13 cellular contexts compared by ENCODE assay signal in the genomic region with DNA sequence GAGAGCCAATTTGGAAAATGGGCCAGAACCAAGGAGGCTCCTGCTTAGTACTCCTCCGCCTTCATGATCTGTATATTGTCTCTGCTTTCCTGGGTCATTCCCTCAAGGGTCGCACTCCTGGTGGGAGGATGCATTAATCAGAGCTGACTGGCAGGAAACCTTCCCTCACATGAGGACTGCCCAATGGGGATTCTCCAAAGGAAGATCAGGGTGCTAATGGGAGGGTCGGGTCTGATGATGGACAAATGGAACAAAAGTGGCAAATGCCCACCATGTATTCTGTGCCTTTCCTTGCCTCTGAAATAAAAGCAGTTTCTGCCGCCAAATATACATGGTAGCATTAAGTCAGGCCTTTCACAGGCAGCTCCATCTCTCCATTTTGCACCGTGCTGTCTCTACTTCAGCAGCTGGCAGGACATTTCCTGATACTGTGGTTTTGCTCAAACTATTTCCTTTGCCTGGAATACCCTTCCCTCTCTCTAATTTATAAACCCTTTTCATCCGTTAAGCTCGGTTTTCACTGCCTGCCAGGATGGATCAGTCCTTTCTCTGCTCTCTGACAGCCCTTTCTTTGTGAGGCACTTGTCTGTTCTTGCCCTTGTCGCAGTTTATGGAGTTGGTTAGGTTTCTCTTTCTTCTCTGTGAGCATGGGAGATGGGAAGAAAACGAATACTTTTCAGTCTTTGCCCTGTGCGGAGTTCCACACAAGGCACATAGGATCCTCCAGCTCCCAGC. TPM values are rescaled to one million over a fixed set of nuclear protein-coding genes. Genes with fewer than 3 reads are reported as not detected.
DNase-seq lines count a peak whose midpoint lies in the region; ATAC-seq, FAIRE-seq and TF ChIP-seq lines count a peak whose summit lies in the region.
"Had no signal": no experiment of that assay in that cellular context is flagged by ENCODE, and none has a peak within 500 bp of the region (broad histone marks: within the 10 kb centered on the region; RNA-seq: fewer than 3 reads in every experiment).

No MANE protein-coding gene starts in this region.

- peaks cover 0 to 14% of the 10 kb centered on the region in 2 donors for H3K36me3 Mint-ChIP-seq in activated naive CD4-positive, alpha-beta T cell treated with anti-CD3 and anti-CD28 coated beads, Interleukin-2, amount 50 U/mL, for 72 hours
- peaks cover 64% of the 10 kb centered on the region for H3K36me3 Mint-ChIP-seq in activated T-helper 2 cell treated with anti-CD3 and anti-CD28 coated beads, Interferon-gamma antibody, Interleukin-2, Interleukin-4, amounts not matched to agents 10 μg/mL and 5 μg/mL and 100 μg/mL, durations not matched to agents 14 hours and 24 hours and 36 hours (ENCODE audit: low read depth)

- H3K4me3 ChIP-seq in keratinocyte (ENCODE audit: control insufficient read depth in 2 of 3, extremely low read depth in 1 of 3, insufficient read depth in 2 of 3, low read depth in 1 of 3, low read length in 3 of 3), result peak overlapping the region in 2 of 3 experiments; percentile 30 to 55
- no peak overlapping the region for H3K4me3 ChIP-seq in testis

- peak; percentile 65 for FAIRE-seq in keratinocyte (lab: Jason Lieb, UNC)

- H3K9me3 ChIP-seq in keratinocyte (ENCODE audit: control insufficient read depth, low read depth, low read length) (no peaks in the 10 kb centered on the region), testis (no peaks in the 10 kb centered on the region)

- H3K4me1 Mint-ChIP-seq in activated T-helper 2 cell treated with anti-CD3 and anti-CD28 coated beads, Interferon-gamma antibody, Interleukin-2, Interleukin-4, amounts not matched to agents 10 μg/mL and 5 μg/mL and 100 μg/mL, durations not matched to agents 14 hours and 24 hours and 36 hours (ENCODE audit: low read depth), result peaks cover 52% of the 10 kb centered on the region

- TF ChIP-seq CTCF in keratinocyte (optimal IDR thresholded peaks at IDR 0.05 in 1 of 3, IDR thresholded peaks at IDR 0.05 in 1 of 3, conservative IDR thresholded peaks at IDR 0.05 in 1 of 3; ENCODE audit: extremely low read depth in 1 of 3, insufficient read depth in 2 of 3, low read length in 3 of 3) (no peak), testis (IDR thresholded peaks at IDR 0.05) (no peak)

- TF ChIP-seq POLR2A in testis (IDR thresholded peaks at IDR 0.05), result no peak

- no peak for ATAC-seq in activated naive CD4-positive, alpha-beta T cell treated with anti-CD3 and anti-CD28 coated beads, Interleukin-2, amount 50 U/mL, for 72 hours
- ATAC-seq: activated CD4-positive, CD25-positive, alpha-beta regulatory T cell treated with anti-CD3 and anti-CD28 coated beads, Interleukin-2, amount 50 U/mL, for 24 hours had no signal

- peak overlapping the region; percentile 83 for H3K4me2 ChIP-seq in keratinocyte (ENCODE audit: control insufficient read depth, extremely low read depth, insufficient read depth, low read depth, low read length)

- no peaks in the 10 kb centered on the region for H3K9me3 Mint-ChIP-seq in activated naive CD4-positive, alpha-beta T cell treated with anti-CD3 and anti-CD28 coated beads, Interleukin-2, amount 50 U/mL, for 72 hours
- no peaks in the 10 kb centered on the region for H3K9me3 Mint-ChIP-seq in activated T-helper 2 cell treated with anti-CD3 and anti-CD28 coated beads, Interferon-gamma antibody, Interleukin-2, Interleukin-4, amounts not matched to agents 10 μg/mL and 5 μg/mL and 100 μg/mL, durations not matched to agents 14 hours and 24 hours and 36 hours

- no peaks in the 10 kb centered on the region for H3K27me3 Mint-ChIP-seq in activated T-helper 2 cell treated with anti-CD3 and anti-CD28 coated beads, Interferon-gamma antibody, Interleukin-2, Interleukin-4, amounts not matched to agents 10 μg/mL and 5 μg/mL and 100 μg/mL, durations not matched to agents 14 hours and 24 hours and 36 hours (ENCODE audit: low read depth)

- H3K4me1 ChIP-seq in keratinocyte (ENCODE audit: control insufficient read depth, extremely low read depth, insufficient read depth, low read length) (peaks cover 53% of the 10 kb centered on the region), testis (peaks cover 24% of the 10 kb centered on the region)

- WGBS in testis, 2 donors, result 62 to 76% methylated on average over 10 of the region's 10 CpGs

- H3K9me1 ChIP-seq in keratinocyte (ENCODE audit: control insufficient read depth, extremely low read depth, insufficient read depth, low read length), result peaks cover 11% of the 10 kb centered on the region

- intact Hi-C loops in activated T-helper 2 cell treated with anti-CD3 and anti-CD28 coated beads, Interferon-gamma antibody, Interleukin-2, Interleukin-4, amounts not matched to agents 10 μg/mL and 5 μg/mL and 100 μg/mL, durations not matched to agents 14 hours and 24 hours and 36 hours (cut with micrococcal nuclease), result no loop called here
- intact Hi-C loops in testis (cut with DNase I; ENCODE audit: low total_unique reads), result no loop called here

- H3K27ac Mint-ChIP-seq in activated naive CD4-positive, alpha-beta T cell treated with anti-CD3 and anti-CD28 coated beads, Interleukin-2, amount 50 U/mL, for 72 hours, result peak overlapping the region; percentile 2 to 54
- H3K27ac Mint-ChIP-seq in activated T-helper 2 cell treated with anti-CD3 and anti-CD28 coated beads, Interferon-gamma antibody, Interleukin-2, Interleukin-4, amounts not matched to agents 10 μg/mL and 5 μg/mL and 100 μg/mL, durations not matched to agents 14 hours and 24 hours and 36 hours, result peak overlapping the region; percentile 77

- H2AFZ ChIP-seq in keratinocyte (ENCODE audit: control insufficient read depth, low read length), result no peak overlapping the region

- peak overlapping the region; percentile 30 for H3K9ac ChIP-seq in keratinocyte (ENCODE audit: control insufficient read depth, extremely low read depth, insufficient read depth, low read length)

- peaks cover 11% of the 10 kb centered on the region for H4K20me1 ChIP-seq in keratinocyte (ENCODE audit: control insufficient read depth, extremely low read depth, insufficient read depth, low read length)

- no peak for DNase-seq in activated naive CD4-positive, alpha-beta T cell treated with anti-CD3 and anti-CD28 coated beads, Interleukin-2, amount 50 U/mL, for 72 hours (ENCODE audit: low spot score in 2 of 2)
- no peak for DNase-seq in activated naive CD4-positive, alpha-beta T cell (lab: John Stamatoyannopoulos, UW)
- DNase-seq in activated T-helper 2 cell treated with anti-CD3 and anti-CD28 coated beads, Interferon-gamma antibody, Interleukin-2, Interleukin-4, amounts not matched to agents 10 μg/mL and 5 μg/mL and 100 μg/mL, durations not matched to agents 14 hours and 24 hours and 36 hours (ENCODE audit: low spot score), result no peak
- DNase-seq in keratinocyte (ENCODE audit: low read depth, low spot score) (no peak), testis (no peak), occipital lobe (lab: John Stamatoyannopoulos, UW) (no peak), SIG-M5 treated with dmso at 0.1 percent for 504 hours (lab: John Stamatoyannopoulos, UW; ENCODE audit: unreplicated experiment) (no peak)
- no peak for DNase-seq in activated effector memory CD4-positive, alpha-beta T cell treated with anti-CD3 and anti-CD28 coated beads, Interleukin-2, amount 50 U/mL, for 16 hours
- DNase-seq: effector CD8-positive, alpha-beta T cell; NCI-H2029 treated with DMSO at 0.1 percent for 48 hours; stimulated activated CD4-positive, alpha-beta T cell treated with anti-CD3 and anti-CD28 coated beads, Interleukin-15, amount 100 ng/mL, for 24 hours; stimulated activated naive CD4-positive, alpha-beta T cell had no signal

- peaks cover 1 to 30% of the 10 kb centered on the region in 2 experiments for H3K36me3 ChIP-seq in keratinocyte (ENCODE audit: control insufficient read depth in 2 of 2, extremely low read depth in 1 of 2, insufficient read depth in 2 of 2, low read length in 2 of 2)
- no peaks in the 10 kb centered on the region for H3K36me3 ChIP-seq in testis (ENCODE audit: low read depth, missing control alignments)

- no peak overlapping the region for H3K4me3 Mint-ChIP-seq in activated T-helper 2 cell treated with anti-CD3 and anti-CD28 coated beads, Interferon-gamma antibody, Interleukin-2, Interleukin-4, amounts not matched to agents 10 μg/mL and 5 μg/mL and 100 μg/mL, durations not matched to agents 14 hours and 24 hours and 36 hours (ENCODE audit: low read depth)

- peaks cover 96% of the 10 kb centered on the region for H3K79me2 ChIP-seq in keratinocyte (ENCODE audit: control insufficient read depth, insufficient read depth, low read length)

- H3K27me3 ChIP-seq in keratinocyte (ENCODE audit: control insufficient read depth, extremely low read depth, insufficient read depth, low read length) (no peaks in the 10 kb centered on the region), testis (no peaks in the 10 kb centered on the region)

- dilution Hi-C loops in keratinocyte (cut with MboI; ENCODE audit: extremely low pct_ligation_motif_present, low sequenced_read_pairs), result no loop called here

- peak overlapping the region; percentile 47 for H3K27ac ChIP-seq in keratinocyte (ENCODE audit: control insufficient read depth, insufficient read depth, low read length)
- peak overlapping the region; percentile 29 to 54 for H3K27ac ChIP-seq in testis

RNA-seq across cellular contexts. Expression of gene SREBF2, which starts 13.5 kb away (rescaled TPM):
- 100 to 1,000 TPM; 162 to 163 TPM for total RNA-seq in activated naive CD4-positive, alpha-beta T cell treated with anti-CD3 and anti-CD28 coated beads, Interleukin-2, amount 50 U/mL, for 72 hours
- 191 and 202 TPM in 2 replicates for total RNA-seq in activated T-helper 2 cell treated with anti-CD3 and anti-CD28 coated beads, Interferon-gamma antibody, Interleukin-2, Interleukin-4, amounts not matched to agents 10 μg/mL and 5 μg/mL and 100 μg/mL, durations not matched to agents 14 hours and 24 hours and 36 hours
- polyA plus RNA-seq in keratinocyte, result 57.5 to 68.4 TPM (median 58.4 TPM) in 3 replicates
- polyA plus RNA-seq in keratinocyte (2011; ENCODE audit: low read depth), result 19.2 TPM
- 52.9 and 60.9 TPM in 2 replicates for polyA plus RNA-seq in keratinocyte (2011; cell fraction: cytosol; rRNA removed)
- polyA plus RNA-seq in keratinocyte (2011; cell fraction: nucleus; rRNA removed), result 147 and 198 TPM in 2 replicates
- polyA plus RNA-seq in keratinocyte (2012; ENCODE audit: low replicate concordance), result 66.7 and 92.1 TPM in 2 replicates
- 107 to 195 TPM (median 126 TPM) in 3 replicates for polyA minus RNA-seq in keratinocyte
- 85.4 TPM for polyA minus RNA-seq in keratinocyte (2011; cell fraction: cytosol; rRNA and poly(A)+ RNA removed)
- polyA minus RNA-seq in keratinocyte (2011; cell fraction: nucleus; rRNA and poly(A)+ RNA removed), result 171 and 181 TPM in 2 replicates
- 100 to 1,000 TPM in 1 of 2 donors, 10 to 100 TPM in 1; 79.8 to 119 TPM for total RNA-seq in testis
- 59.7 TPM for polyA plus RNA-seq in testis (ENCODE audit: insufficient read depth, low read depth, low replicate concordance)
- 65.5 TPM for total RNA-seq in occipital lobe

RNA-seq across cellular contexts. Expression of gene CCDC134, which starts 46.0 kb away (rescaled TPM):
- total RNA-seq in activated naive CD4-positive, alpha-beta T cell treated with anti-CD3 and anti-CD28 coated beads, Interleukin-2, amount 50 U/mL, for 72 hours, result 10 to 100 TPM; 16.7 to 31.7 TPM
- 17.4 and 19.6 TPM in 2 replicates for total RNA-seq in activated T-helper 2 cell treated with anti-CD3 and anti-CD28 coated beads, Interferon-gamma antibody, Interleukin-2, Interleukin-4, amounts not matched to agents 10 μg/mL and 5 μg/mL and 100 μg/mL, durations not matched to agents 14 hours and 24 hours and 36 hours
- polyA plus RNA-seq in keratinocyte, result 3.5 to 6.3 TPM (median 4.1 TPM) in 3 replicates
- polyA plus RNA-seq in keratinocyte (2011; ENCODE audit: low read depth), result 0.40 TPM
- polyA plus RNA-seq in keratinocyte (2011; cell fraction: cytosol; rRNA removed), result 1.8 and 2.4 TPM in 2 replicates
- 7.1 and 8.3 TPM in 2 replicates for polyA plus RNA-seq in keratinocyte (2011; cell fraction: nucleus; rRNA removed)
- polyA plus RNA-seq in keratinocyte (2012; ENCODE audit: low replicate concordance), result 0.59 and 5.2 TPM in 2 replicates
- 9.2 to 15.3 TPM (median 9.9 TPM) in 3 replicates for polyA minus RNA-seq in keratinocyte
- 7.9 TPM for polyA minus RNA-seq in keratinocyte (2011; cell fraction: cytosol; rRNA and poly(A)+ RNA removed)
- 8.3 and 8.9 TPM in 2 replicates for polyA minus RNA-seq in keratinocyte (2011; cell fraction: nucleus; rRNA and poly(A)+ RNA removed)
- total RNA-seq in testis, result 10 to 100 TPM; 12.8 to 20.8 TPM
- polyA plus RNA-seq in testis (ENCODE audit: insufficient read depth, low read depth, low replicate concordance), result 15.6 TPM
- 12.2 TPM for total RNA-seq in occipital lobe

Comparison
In these comparisons a context has a peak if more than half of its experiments do, and no peak if none do; other contexts are left out.
1. H3K4me3 ChIP-seq: peak in keratinocyte (2 of 3); none in testis (0 of 2).